Comparison of ENCODE assay signal across 8 cellular contexts in the genomic region with DNA sequence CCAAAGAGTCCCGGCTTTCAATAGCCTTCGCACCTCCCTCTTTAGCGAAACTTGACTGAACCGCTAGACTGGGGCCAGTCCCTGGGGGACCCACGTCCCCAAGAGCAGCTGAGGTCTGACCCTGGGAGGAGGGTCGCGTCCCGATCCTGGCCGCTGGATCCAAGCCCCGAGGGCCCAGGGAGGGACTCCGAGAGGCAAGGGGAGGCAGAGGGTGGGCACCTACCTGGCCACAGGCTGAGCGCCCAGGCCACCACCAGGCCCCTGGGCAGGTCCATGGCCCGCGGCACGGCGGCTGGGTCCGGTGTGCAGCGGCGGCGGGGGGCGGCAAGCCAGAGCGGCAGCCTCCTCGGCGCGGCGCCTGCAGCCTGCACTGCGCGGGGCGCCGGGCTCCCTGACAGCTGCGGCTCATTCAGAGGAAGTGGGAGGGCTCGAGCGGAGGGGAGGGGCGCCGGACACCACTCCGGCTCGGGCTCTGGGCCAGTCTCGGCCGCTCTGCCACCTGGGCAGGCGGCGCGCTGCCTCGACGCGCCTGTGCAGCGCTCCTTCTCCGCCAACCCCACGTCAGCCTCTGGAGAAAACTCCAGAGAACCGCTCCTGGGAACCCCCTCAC.
DNase-seq lines count a peak whose midpoint lies in the region; ATAC-seq and TF ChIP-seq lines count a peak whose summit lies in the region.

A gene with protein sequence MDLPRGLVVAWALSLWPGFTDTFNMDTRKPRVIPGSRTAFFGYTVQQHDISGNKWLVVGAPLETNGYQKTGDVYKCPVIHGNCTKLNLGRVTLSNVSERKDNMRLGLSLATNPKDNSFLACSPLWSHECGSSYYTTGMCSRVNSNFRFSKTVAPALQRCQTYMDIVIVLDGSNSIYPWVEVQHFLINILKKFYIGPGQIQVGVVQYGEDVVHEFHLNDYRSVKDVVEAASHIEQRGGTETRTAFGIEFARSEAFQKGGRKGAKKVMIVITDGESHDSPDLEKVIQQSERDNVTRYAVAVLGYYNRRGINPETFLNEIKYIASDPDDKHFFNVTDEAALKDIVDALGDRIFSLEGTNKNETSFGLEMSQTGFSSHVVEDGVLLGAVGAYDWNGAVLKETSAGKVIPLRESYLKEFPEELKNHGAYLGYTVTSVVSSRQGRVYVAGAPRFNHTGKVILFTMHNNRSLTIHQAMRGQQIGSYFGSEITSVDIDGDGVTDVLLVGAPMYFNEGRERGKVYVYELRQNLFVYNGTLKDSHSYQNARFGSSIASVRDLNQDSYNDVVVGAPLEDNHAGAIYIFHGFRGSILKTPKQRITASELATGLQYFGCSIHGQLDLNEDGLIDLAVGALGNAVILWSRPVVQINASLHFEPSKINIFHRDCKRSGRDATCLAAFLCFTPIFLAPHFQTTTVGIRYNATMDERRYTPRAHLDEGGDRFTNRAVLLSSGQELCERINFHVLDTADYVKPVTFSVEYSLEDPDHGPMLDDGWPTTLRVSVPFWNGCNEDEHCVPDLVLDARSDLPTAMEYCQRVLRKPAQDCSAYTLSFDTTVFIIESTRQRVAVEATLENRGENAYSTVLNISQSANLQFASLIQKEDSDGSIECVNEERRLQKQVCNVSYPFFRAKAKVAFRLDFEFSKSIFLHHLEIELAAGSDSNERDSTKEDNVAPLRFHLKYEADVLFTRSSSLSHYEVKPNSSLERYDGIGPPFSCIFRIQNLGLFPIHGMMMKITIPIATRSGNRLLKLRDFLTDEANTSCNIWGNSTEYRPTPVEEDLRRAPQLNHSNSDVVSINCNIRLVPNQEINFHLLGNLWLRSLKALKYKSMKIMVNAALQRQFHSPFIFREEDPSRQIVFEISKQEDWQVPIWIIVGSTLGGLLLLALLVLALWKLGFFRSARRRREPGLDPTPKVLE (minus strand): TSS at position 372 of the 610 bp plus-strand sequence. CDS start 97 bp downstream, at position 275.

- no peak for ATAC-seq in GM18858 (IDR thresholded peaks at IDR 0.05; ENCODE audit: unreplicated experiment)

- no peak for TF ChIP-seq CTCF in GM10266 (IDR thresholded peaks at IDR 0.05; ENCODE audit: control insufficient read depth, insufficient read depth, low read depth, missing control alignments)

- DNase-seq in GM10266 (ENCODE audit: extremely low spot score): peak; percentile 50
- peak; percentile 74 for DNase-seq in NCI-H146 (lab: John Stamatoyannopoulos, UW)
- DNase-seq in astrocyte of the hippocampus (ENCODE audit: low read depth, low spot score): peak; percentile 88
- peak; percentile 94 for DNase-seq in iPS-NIHi11 (ENCODE audit: low spot score)
- DNase-seq in stimulated activated CD8-positive, alpha-beta memory T cell treated with anti-CD3 and anti-CD28 coated beads, Interleukin-4, amount 100 ng/mL, for 48 hours: peak; percentile 19
- DNase-seq in activated CD4-positive, alpha-beta T cell treated with anti-CD3 and anti-CD28 coated beads, Interleukin-2, amount 50 U/mL, for 4 hours: no peak
- no peak for DNase-seq in OCI-M1 (lab: John Stamatoyannopoulos, UW)

Comparison
In these comparisons a context has a peak if more than half of its experiments do, and no peak if none do; other contexts are left out.
1. DNase-seq: peak in GM10266 (single experiment), NCI-H146 (single experiment), astrocyte of the hippocampus (single experiment), iPS-NIHi11 (single experiment) and stimulated activated CD8-positive, alpha-beta memory T cell treated with anti-CD3 and anti-CD28 coated beads, Interleukin-4, amount 100 ng/mL, for 48 hours (single experiment); none in activated CD4-positive, alpha-beta T cell treated with anti-CD3 and anti-CD28 coated beads, Interleukin-2, amount 50 U/mL, for 4 hours (0 of 2) and OCI-M1 (single experiment).